12 cellular contexts compared by ENCODE assay signal in genomic region chr22:45612940-45613339, GRCh38. TPM values are rescaled to one million over a fixed set of nuclear protein-coding genes. Genes with fewer than 3 reads are reported as not detected.
DNase-seq lines count a peak whose midpoint lies in the region; ATAC-seq and TF ChIP-seq lines count a peak whose summit lies in the region.
"Had no signal": no experiment of that assay in that cellular context is flagged by ENCODE, and none has a peak within 500 bp of the region (broad histone marks: within the 10 kb centered on the region; RNA-seq: fewer than 3 reads in every experiment).

No MANE protein-coding gene starts in this region.

- H3K27me3 Mint-ChIP-seq in activated CD4-positive, alpha-beta memory T cell treated with anti-CD3 and anti-CD28 coated beads, Interleukin-2, amount 10 ng/mL, durations not matched to agents 7 days and 5 days, result peaks cover 7% of the 10 kb centered on the region

- peak; percentile 44 for DNase-seq in Daoy (ENCODE audit: low read depth)
- DNase-seq in activated CD4-positive, alpha-beta memory T cell treated with anti-CD3 and anti-CD28 coated beads, Interleukin-2, amount 10 ng/mL, durations not matched to agents 7 days and 5 days, result no peak
- DNase-seq in foreskin keratinocyte, result no peak
- no peak for DNase-seq in sigmoid colon
- DNase-seq in spleen, result no peak
- no peak for DNase-seq in NK-92 (lab: John Stamatoyannopoulos, UW; ENCODE audit: unreplicated experiment)
- no peak for DNase-seq in head of caudate nucleus
- DNase-seq: KG1, NCI-H774, WERI-Rb-1 had no signal

- no peaks in the 10 kb centered on the region for H3K9me3 Mint-ChIP-seq in activated CD4-positive, alpha-beta memory T cell treated with anti-CD3 and anti-CD28 coated beads, Interleukin-2, amount 10 ng/mL, durations not matched to agents 7 days and 5 days

- TF ChIP-seq CTCF in foreskin keratinocyte (conservative IDR thresholded peaks at IDR 0.05), result no peak
- TF ChIP-seq CTCF in sigmoid colon (IDR thresholded peaks at IDR 0.05), result no peak
- TF ChIP-seq CTCF in spleen (IDR thresholded peaks at IDR 0.05 in 8 of 11, conservative IDR thresholded peaks at IDR 0.05 in 3 of 11), result no peak

- intact Hi-C loops in sigmoid colon (cut with DNase I) (no loop called here), spleen (cut with DNase I; ENCODE audit: low total_unique reads) (no loop called here), head of caudate nucleus (cut with DNase I) (no loop called here)

- ATAC-seq in foreskin keratinocyte (no peak), GM21390 (IDR thresholded peaks at IDR 0.05; ENCODE audit: unreplicated experiment) (no peak)

- 83% methylated on average over 15 of the region's 15 CpGs for WGBS in sigmoid colon, 2 donors
- 69 to 85% (median 76%) methylated on average over 14 to 15 of the region's 15 CpGs for WGBS in spleen, 5 donors

- CTCF ChIA-PET in activated CD4-positive, alpha-beta memory T cell treated with anti-CD3 and anti-CD28 coated beads, Interleukin-2, amount 10 ng/mL, durations not matched to agents 7 days and 5 days (lab: Charles Lee), result no interaction called here

- H3K4me1 Mint-ChIP-seq in activated CD4-positive, alpha-beta memory T cell treated with anti-CD3 and anti-CD28 coated beads, Interleukin-2, amount 10 ng/mL, durations not matched to agents 7 days and 5 days, result peaks cover 46% of the 10 kb centered on the region

- no peak for TF ChIP-seq EP300 in sigmoid colon (IDR thresholded peaks at IDR 0.05)

- no peaks in the 10 kb centered on the region for H3K27me3 ChIP-seq in foreskin keratinocyte
- no peaks in the 10 kb centered on the region for H3K27me3 ChIP-seq in sigmoid colon
- peaks cover 0 to 4% (median 0%) of the 10 kb centered on the region in 7 donors for H3K27me3 ChIP-seq in spleen (replicated peaks in 1 of 7)

- no peaks in the 10 kb centered on the region for H3K9me3 ChIP-seq in sigmoid colon
- peaks cover 0 to 9% (median 0%) of the 10 kb centered on the region in 8 donors for H3K9me3 ChIP-seq in spleen

- H3K36me3 ChIP-seq in sigmoid colon, result no peaks in the 10 kb centered on the region
- H3K36me3 ChIP-seq in spleen, result no peaks in the 10 kb centered on the region
- H3K36me3 ChIP-seq: WERI-Rb-1 had no signal

- peak overlapping the region; percentile 95 for H3K27ac Mint-ChIP-seq in activated CD4-positive, alpha-beta memory T cell treated with anti-CD3 and anti-CD28 coated beads, Interleukin-2, amount 10 ng/mL, durations not matched to agents 7 days and 5 days
- H3K27ac Mint-ChIP-seq: progenitor cell of endocrine pancreas had no signal

- H3K27ac ChIP-seq in foreskin keratinocyte (peak overlapping the region; percentile 62), sigmoid colon (peak overlapping the region in 3 of 4 donors; percentile 46 to 55 (median 50)), spleen (no peak overlapping the region)
- H3K27ac ChIP-seq: WERI-Rb-1 had no signal

- no peaks in the 10 kb centered on the region for H3K36me3 Mint-ChIP-seq in activated CD4-positive, alpha-beta memory T cell treated with anti-CD3 and anti-CD28 coated beads, Interleukin-2, amount 10 ng/mL, durations not matched to agents 7 days and 5 days (ENCODE audit: low read depth)

- POLR2A ChIA-PET in activated CD4-positive, alpha-beta memory T cell treated with anti-CD3 and anti-CD28 coated beads, Interleukin-2, amount 10 ng/mL, durations not matched to agents 7 days and 5 days (lab: Charles Lee), result interaction anchor here (0.6 kb wide), 1 partner anchor 30 kb away, joined by 3 read pairs; no protein-coding TSS in a partner anchor

- peaks cover 7% of the 10 kb centered on the region for H3K4me1 ChIP-seq in foreskin keratinocyte
- H3K4me1 ChIP-seq in sigmoid colon, result no peaks in the 10 kb centered on the region
- peaks cover 0 to 18% (median 0%) of the 10 kb centered on the region in 6 donors for H3K4me1 ChIP-seq in spleen

- peak overlapping the region in 2 of 4 donors; percentile 12 to 17 for H3K4me3 ChIP-seq in sigmoid colon
- no peak overlapping the region for H3K4me3 ChIP-seq in spleen

- peak overlapping the region; percentile 58 for H3K4me3 Mint-ChIP-seq in activated CD4-positive, alpha-beta memory T cell treated with anti-CD3 and anti-CD28 coated beads, Interleukin-2, amount 10 ng/mL, durations not matched to agents 7 days and 5 days

- TF ChIP-seq POLR2A in sigmoid colon (IDR thresholded peaks at IDR 0.05) (no peak), spleen (IDR thresholded peaks at IDR 0.05) (no peak)

RNA-seq across cellular contexts. Expression of gene ATXN10, which starts 58.7 kb away (rescaled TPM):
- total RNA-seq in Daoy (2014; rRNA removed; shearing (Covaris generic)), result 116 and 130 TPM in 2 replicates
- 10 to 100 TPM; 84.5 to 92.6 TPM for total RNA-seq in activated CD4-positive, alpha-beta memory T cell treated with anti-CD3 and anti-CD28 coated beads, Interleukin-2, amount 10 ng/mL, durations not matched to agents 7 days and 5 days
- 92.5 and 97.3 TPM in 2 replicates for total RNA-seq in foreskin keratinocyte
- 127 and 159 TPM in 2 replicates for polyA plus RNA-seq in foreskin keratinocyte
- 100 to 1,000 TPM; 160 to 187 (median 185) TPM for total RNA-seq in sigmoid colon
- 10 to 100 TPM; 37.9 to 49.3 (median 46.2) TPM for polyA plus RNA-seq in sigmoid colon
- total RNA-seq in spleen, result 100 to 1,000 TPM in 2 of 7 donors, 10 to 100 TPM in 5; 79.1 to 119 (median 87.4) TPM
- polyA plus RNA-seq in spleen, result 10 to 100 TPM; 46.1 to 59.4 (median 57.6) TPM

Comparison
In these comparisons a context has a peak if more than half of its experiments do, and no peak if none do; other contexts are left out.
1. H3K27ac ChIP-seq: peak in foreskin keratinocyte (single experiment) and sigmoid colon (3 of 4); none in spleen (0 of 8).